ENCODE assay signal across 9 cellular contexts in the genomic region with DNA sequence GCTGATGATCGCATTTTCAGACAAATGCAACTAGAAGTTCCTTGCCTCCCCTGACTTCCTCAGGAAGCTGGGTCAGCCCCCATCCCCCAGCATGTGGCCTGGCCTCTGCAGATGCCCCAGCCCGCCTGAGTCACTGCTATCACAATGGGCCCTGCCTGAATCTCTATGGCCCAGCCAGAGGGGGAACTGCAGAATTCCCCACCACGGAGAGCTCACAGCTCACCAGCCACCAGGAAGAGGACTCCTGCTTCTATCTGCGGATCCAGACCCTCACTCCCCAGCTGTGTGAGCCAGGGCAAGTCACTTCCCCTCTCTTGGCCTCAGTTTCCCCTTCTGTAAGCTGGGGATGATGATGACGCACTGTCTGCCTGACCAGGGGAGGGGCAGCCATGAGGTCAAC. TPM values are rescaled to one million over a fixed set of nuclear protein-coding genes. Genes with fewer than 3 reads are reported as not detected.
DNase-seq lines count a peak whose midpoint lies in the region; ATAC-seq and TF ChIP-seq lines count a peak whose summit lies in the region.
"Had no signal": no experiment of that assay in that cellular context is flagged by ENCODE, and none has a peak within 500 bp of the region (broad histone marks: within the 10 kb centered on the region; RNA-seq: fewer than 3 reads in every experiment).

No MANE protein-coding gene starts in this region.

- DNase-seq in EH (ENCODE audit: low read depth) (peak; percentile 92), RWPE2 (ENCODE audit: low spot score) (no peak), fibroblast of the aortic adventitia (ENCODE audit: low read depth) (peak; percentile 69), posterior vena cava (ENCODE audit: low spot score) (peak; percentile 92), NCI-H2171 treated with DMSO at 0.1 percent for 48 hours (lab: John Stamatoyannopoulos, UW) (no peak)
- DNase-seq in activated CD8-positive, alpha-beta memory T cell treated with anti-CD3 and anti-CD28 coated beads, Interleukin-2, amount 10 ng/mL, durations not matched to agents 7 days and 5 days = no peak
- DNase-seq in activated T-cell treated with anti-CD3 and anti-CD28 coated beads, Interleukin-2, amount 50 U/mL, for 48 hours = no peak
- no peak for DNase-seq in activated CD4-positive, alpha-beta T cell treated with anti-CD3 and anti-CD28 coated beads for 48 hours

- CTCF ChIA-PET in activated CD8-positive, alpha-beta memory T cell treated with anti-CD3 and anti-CD28 coated beads, Interleukin-2, amount 10 ng/mL, durations not matched to agents 7 days and 5 days (lab: Charles Lee) = no interaction called here

- no peaks in the 10 kb centered on the region for H3K36me3 Mint-ChIP-seq in activated CD8-positive, alpha-beta memory T cell treated with anti-CD3 and anti-CD28 coated beads, Interleukin-2, amount 10 ng/mL, durations not matched to agents 7 days and 5 days

- no peak overlapping the region for H3K27ac Mint-ChIP-seq in activated CD8-positive, alpha-beta memory T cell treated with anti-CD3 and anti-CD28 coated beads, Interleukin-2, amount 10 ng/mL, durations not matched to agents 7 days and 5 days
- H3K27ac Mint-ChIP-seq: activated T-helper 17 cell treated with anti-CD3 and anti-CD28 coated beads, Interleukin-2, amount 50 U/mL, for 72 hours had no signal

- no peaks in the 10 kb centered on the region for H3K36me3 ChIP-seq in RWPE2 (ENCODE audit: low read depth)

- H3K27me3 ChIP-seq in RWPE2 (ENCODE audit: insufficient read depth, poor library complexity, severe bottlenecking) = peaks cover 2% of the 10 kb centered on the region

- H3K27ac ChIP-seq in RWPE2 (ENCODE audit: poor library complexity, severe bottlenecking) = no peak overlapping the region

- H3K4me3 ChIP-seq in RWPE2 (ENCODE audit: severe bottlenecking) (no peak overlapping the region), fibroblast of the aortic adventitia (ENCODE audit: low read depth, low read length) (no peak overlapping the region)

- H3K4me1 Mint-ChIP-seq in activated CD8-positive, alpha-beta memory T cell treated with anti-CD3 and anti-CD28 coated beads, Interleukin-2, amount 10 ng/mL, durations not matched to agents 7 days and 5 days = peaks cover 9% of the 10 kb centered on the region

- 0 out of 3 replicates have a peak, but pooled peaks have one; percentile 33 for ATAC-seq in RWPE2 (ENCODE audit: low read depth)
- ATAC-seq in activated CD8-positive, alpha-beta memory T cell treated with anti-CD3 and anti-CD28 coated beads, Interleukin-2, amount 10 ng/mL, durations not matched to agents 7 days and 5 days = no peak
- ATAC-seq: activated T-helper 17 cell treated with anti-CD3 and anti-CD28 coated beads, Interleukin-2, amount 50 U/mL, for 72 hours had no signal

- H3K9me3 Mint-ChIP-seq in activated CD8-positive, alpha-beta memory T cell treated with anti-CD3 and anti-CD28 coated beads, Interleukin-2, amount 10 ng/mL, durations not matched to agents 7 days and 5 days (ENCODE audit: low read depth) = no peaks in the 10 kb centered on the region
- H3K9me3 Mint-ChIP-seq: activated T-helper 17 cell treated with anti-CD3 and anti-CD28 coated beads, Interleukin-2, amount 50 U/mL, for 72 hours had no signal

- no peak overlapping the region for H3K4me3 Mint-ChIP-seq in activated CD8-positive, alpha-beta memory T cell treated with anti-CD3 and anti-CD28 coated beads, Interleukin-2, amount 10 ng/mL, durations not matched to agents 7 days and 5 days
- H3K4me3 Mint-ChIP-seq: activated T-helper 17 cell treated with anti-CD3 and anti-CD28 coated beads, Interleukin-2, amount 50 U/mL, for 72 hours had no signal

- H3K4me1 ChIP-seq in RWPE2 (ENCODE audit: insufficient read depth, poor library complexity, severe bottlenecking) = no peaks in the 10 kb centered on the region

- TF ChIP-seq CTCF in RWPE2 (IDR thresholded peaks at IDR 0.05; ENCODE audit: poor library complexity, severe bottlenecking) (no peak), fibroblast of the aortic adventitia (IDR thresholded peaks at IDR 0.05; ENCODE audit: insufficient read depth, low read length) (no peak)

- intact Hi-C loops in posterior vena cava (cut with DNase I) = loop anchor here in 1 of 2 donors (5.0 kb wide), 1 partner anchor 37 kb away; no protein-coding TSS in a partner anchor

- H3K27me3 Mint-ChIP-seq in activated CD8-positive, alpha-beta memory T cell treated with anti-CD3 and anti-CD28 coated beads, Interleukin-2, amount 10 ng/mL, durations not matched to agents 7 days and 5 days = peaks cover 78% of the 10 kb centered on the region
- H3K27me3 Mint-ChIP-seq: activated T-helper 17 cell treated with anti-CD3 and anti-CD28 coated beads, Interleukin-2, amount 50 U/mL, for 72 hours had no signal

- no peaks in the 10 kb centered on the region for H3K9me3 ChIP-seq in RWPE2 (ENCODE audit: severe bottlenecking)

RNA-seq across cellular contexts. Expression of gene PLXND1, which starts 6.9 kb away (rescaled TPM):
- total RNA-seq in fibroblast of the aortic adventitia (ENCODE audit: low replicate concordance) = 31.4 and 76.3 TPM in 2 replicates
- 100 to 1,000 TPM; 155 to 241 TPM for total RNA-seq in posterior vena cava
- total RNA-seq in activated CD8-positive, alpha-beta memory T cell treated with anti-CD3 and anti-CD28 coated beads, Interleukin-2, amount 10 ng/mL, durations not matched to agents 7 days and 5 days = 1 to 10 TPM; 1.1 to 3.0 TPM

RNA-seq across cellular contexts. Expression of gene H1-8, which starts 56.6 kb away (rescaled TPM):
- not detected in 2 replicates for total RNA-seq in fibroblast of the aortic adventitia (ENCODE audit: low replicate concordance)
- not detected for total RNA-seq in posterior vena cava
- not detected for total RNA-seq in activated CD8-positive, alpha-beta memory T cell treated with anti-CD3 and anti-CD28 coated beads, Interleukin-2, amount 10 ng/mL, durations not matched to agents 7 days and 5 days
- total RNA-seq: activated T-helper 17 cell treated with anti-CD3 and anti-CD28 coated beads, Interleukin-2, amount 50 U/mL, for 72 hours had no signal

Comparison
In these comparisons a context has a peak if more than half of its experiments do, and no peak if none do; other contexts are left out.
1. DNase-seq: peak in EH (single experiment), fibroblast of the aortic adventitia (single experiment) and posterior vena cava (single experiment); none in RWPE2 (single experiment), NCI-H2171 treated with DMSO at 0.1 percent for 48 hours (single experiment), activated CD8-positive, alpha-beta memory T cell treated with anti-CD3 and anti-CD28 coated beads, Interleukin-2, amount 10 ng/mL, durations not matched to agents 7 days and 5 days (single experiment), activated T-cell treated with anti-CD3 and anti-CD28 coated beads, Interleukin-2, amount 50 U/mL, for 48 hours (0 of 2) and activated CD4-positive, alpha-beta T cell treated with anti-CD3 and anti-CD28 coated beads for 48 hours (single experiment).